ENCODE assay signal across 24 cellular contexts in the genomic region with DNA sequence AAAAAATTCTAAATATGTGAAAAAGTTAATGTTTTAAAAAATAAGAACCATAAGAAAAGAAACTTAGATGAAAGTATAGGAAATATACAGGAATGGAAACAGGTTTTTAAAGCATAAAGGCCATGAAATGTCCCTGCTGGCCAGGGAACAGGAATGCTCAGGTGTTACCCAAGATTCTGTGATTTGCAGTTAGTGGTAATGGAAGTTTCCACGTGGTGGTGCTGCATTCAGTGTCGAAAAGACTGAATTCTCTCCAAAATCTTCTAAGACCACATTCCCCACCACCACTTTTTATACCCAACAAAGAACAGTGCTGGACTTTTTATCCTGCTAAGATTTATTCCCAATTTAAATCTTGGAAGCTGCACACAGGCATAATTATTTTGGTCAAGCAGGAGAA.
DNase-seq lines count a peak whose midpoint lies in the region; ATAC-seq, FAIRE-seq and TF ChIP-seq lines count a peak whose summit lies in the region.
"Had no signal": no experiment of that assay in that cellular context is flagged by ENCODE, and none has a peak within 500 bp of the region (broad histone marks: within the 10 kb centered on the region; RNA-seq: fewer than 3 reads in every experiment).

No MANE protein-coding gene starts in this region.

- no peak overlapping the region for H3K4me3 Mint-ChIP-seq in neural progenitor cell
- H3K4me3 Mint-ChIP-seq: activated naive CD8-positive, alpha-beta T cell; brain; CD8-positive, alpha-beta T cell; naive thymus-derived CD4-positive, alpha-beta T cell had no signal

- in situ Hi-C loops in SK-MEL-5 (cut with HindIII; ENCODE audit: low pct_unique_long_range_greater_than_20kb, low sequenced_read_pairs): no loop called here

- no peak for TF ChIP-seq CTCF in D721Med (IDR thresholded peaks at IDR 0.05; ENCODE audit: insufficient read depth, missing control alignments)
- TF ChIP-seq CTCF in fibroblast of mammary gland (conservative IDR thresholded peaks at IDR 0.05; ENCODE audit: control insufficient read depth, insufficient read depth, low read depth, low read length): peak; percentile 19
- peak; percentile 13 for TF ChIP-seq CTCF in neural progenitor cell (IDR thresholded peaks at IDR 0.05)

- no peak overlapping the region for H3K27ac ChIP-seq in neural progenitor cell
- H3K27ac ChIP-seq: colonic mucosa, parathyroid adenoma had no signal

- H3K27me3 Mint-ChIP-seq in neural progenitor cell (ENCODE audit: insufficient read depth, low read depth): no peaks in the 10 kb centered on the region

- no peaks in the 10 kb centered on the region for H3K9me3 ChIP-seq in neural progenitor cell (ENCODE audit: low read depth)
- H3K9me3 ChIP-seq: colonic mucosa, tibial artery had no signal

- peaks cover 6% of the 10 kb centered on the region for H3K4me1 Mint-ChIP-seq in neural progenitor cell
- H3K4me1 Mint-ChIP-seq: naive thymus-derived CD4-positive, alpha-beta T cell had no signal

- H3K4me3 ChIP-seq in fibroblast of mammary gland (ENCODE audit: control insufficient read depth, low read depth, low read length): no peak overlapping the region
- no peak overlapping the region for H3K4me3 ChIP-seq in neural progenitor cell
- H3K4me3 ChIP-seq: colonic mucosa, lung, tibial artery had no signal

- H3F3A ChIP-seq in neural progenitor cell (ENCODE audit: low read depth): no peaks in the 10 kb centered on the region

- H2AFZ ChIP-seq in neural progenitor cell (replicated peaks): no peak overlapping the region
- H2AFZ ChIP-seq: parathyroid adenoma had no signal

- no peaks in the 10 kb centered on the region for H3K36me3 Mint-ChIP-seq in neural progenitor cell
- H3K36me3 Mint-ChIP-seq: activated naive CD8-positive, alpha-beta T cell; brain; CD8-positive, alpha-beta T cell; naive thymus-derived CD4-positive, alpha-beta T cell had no signal

- H3K9ac ChIP-seq in neural progenitor cell: no peak overlapping the region
- H3K9ac ChIP-seq: parathyroid adenoma had no signal

- H3K9me3 Mint-ChIP-seq in neural progenitor cell: peaks cover 2% of the 10 kb centered on the region
- H3K9me3 Mint-ChIP-seq: CD8-positive, alpha-beta T cell had no signal

- no peaks in the 10 kb centered on the region for H4K20me1 ChIP-seq in neural progenitor cell (ENCODE audit: low read depth)

- no peak for ATAC-seq in GM19328 (IDR thresholded peaks at IDR 0.05; ENCODE audit: unreplicated experiment)
- no peak for ATAC-seq in HG02938 (IDR thresholded peaks at IDR 0.05; ENCODE audit: unreplicated experiment)
- ATAC-seq: CD8-positive, alpha-beta T cell; HepG2; naive thymus-derived CD4-positive, alpha-beta T cell had no signal

- no peaks in the 10 kb centered on the region for H3K79me2 ChIP-seq in neural progenitor cell (ENCODE audit: low read depth)
- H3K79me2 ChIP-seq: parathyroid adenoma had no signal

- H3K4me1 ChIP-seq in neural progenitor cell: no peaks in the 10 kb centered on the region
- H3K4me1 ChIP-seq: colonic mucosa had no signal

- no peak overlapping the region for H3K27ac Mint-ChIP-seq in neural progenitor cell
- H3K27ac Mint-ChIP-seq: activated naive CD8-positive, alpha-beta T cell; CD8-positive, alpha-beta T cell; naive thymus-derived CD4-positive, alpha-beta T cell had no signal

- peak; percentile 71 for FAIRE-seq in D721Med (lab: Jason Lieb, UNC)
- FAIRE-seq: HepG2, kidney had no signal

- DNase-seq in D721Med (ENCODE audit: insufficient read length, low spot score) (no peak), SK-MEL-5 (ENCODE audit: low read depth, low spot score) (peak; percentile 8), fibroblast of mammary gland (ENCODE audit: low read depth) (no peak), neural progenitor cell (ENCODE audit: low spot score) (peak; percentile 6), activated T-cell treated with anti-CD3 and anti-CD28 coated beads for 4 hours (no peak)
- no peak for DNase-seq in effector CD4-positive, alpha-beta T cell
- DNase-seq: CD8-positive, alpha-beta T cell; colonic mucosa; hippocampal formation; kidney; naive thymus-derived CD4-positive, alpha-beta T cell; NCI-H1436; NCI-H2171; NCI-H524 treated with DMSO at 0.1 percent for 48 hours; stimulated activated CD4-positive, alpha-beta T cell treated with anti-CD3 and anti-CD28 coated beads, Interleukin-1b, Interleukin-23, amount 100 ng/mL, for 48 hours; stimulated activated naive CD4-positive, alpha-beta T cell; tibial artery had no signal

- H3K4me2 ChIP-seq in neural progenitor cell: no peak overlapping the region

- no peaks in the 10 kb centered on the region for H3K27me3 ChIP-seq in neural progenitor cell
- H3K27me3 ChIP-seq: colonic mucosa, tibial artery had no signal

- no peaks in the 10 kb centered on the region for H3K36me3 ChIP-seq in neural progenitor cell
- H3K36me3 ChIP-seq: colonic mucosa, tibial artery had no signal

Comparison
In these comparisons a context has a peak if more than half of its experiments do, and no peak if none do; other contexts are left out.
1. DNase-seq: peak in SK-MEL-5 (single experiment) and neural progenitor cell (single experiment); none in D721Med (single experiment), fibroblast of mammary gland (single experiment), effector CD4-positive, alpha-beta T cell (single experiment) and activated T-cell treated with anti-CD3 and anti-CD28 coated beads for 4 hours (single experiment).